8 cellular contexts compared by ENCODE assay signal in genomic region chr4:3531306-3531886, GRCh38. TPM values are rescaled to one million over a fixed set of nuclear protein-coding genes. Genes with fewer than 3 reads are reported as not detected.
DNase-seq lines count a peak whose midpoint lies in the region; ATAC-seq and TF ChIP-seq lines count a peak whose summit lies in the region.

No MANE protein-coding gene starts in this region.

- POLR2A ChIA-PET in Panc1 (lab: Charles Lee), result no interaction called here

- no peaks in the 10 kb centered on the region; the same call in 1 of the 2 replicates for H3K36me3 ChIP-seq in Panc1 (ENCODE audit: control insufficient read depth, insufficient read depth, low read length)
- peaks cover 0 to 37% (median 5%) of the 10 kb centered on the region in 3 donors for H3K36me3 ChIP-seq in esophagus squamous epithelium
- H3K36me3 ChIP-seq in neutrophil, result peaks cover 24% of the 10 kb centered on the region

- ATAC-seq in Panc1 (no peak), GM18858 (IDR thresholded peaks at IDR 0.05; ENCODE audit: unreplicated experiment) (no peak)

- CTCF ChIA-PET in Panc1 (lab: Charles Lee), result no interaction called here

- BruUV-seq in Panc1 (replicated peaks; lab: Mats Ljungman, UMichigan), result TSS peak; percentile 68

- TF ChIP-seq POLR2A in esophagus squamous epithelium (IDR thresholded peaks at IDR 0.05), result no peak

- H3K27me3 ChIP-seq in Panc1 (ENCODE audit: control insufficient read depth, insufficient read depth, low read length) (no peaks in the 10 kb centered on the region), esophagus squamous epithelium (no peaks in the 10 kb centered on the region), neutrophil (no peaks in the 10 kb centered on the region)

- intact Hi-C loops in Panc1 (cut with micrococcal nuclease; ENCODE audit: unreplicated experiment), result no loop called here
- intact Hi-C loops in esophagus squamous epithelium (cut with DNase I), result no loop called here

- TF ChIP-seq CTCF in GM12875 (IDR thresholded peaks at IDR 0.05; ENCODE audit: borderline replicate concordance, insufficient read depth, low read depth, low read length), result no peak
- TF ChIP-seq CTCF in Panc1 (IDR thresholded peaks at IDR 0.05), result no peak
- TF ChIP-seq CTCF in esophagus squamous epithelium (IDR thresholded peaks at IDR 0.05), result no peak
- TF ChIP-seq CTCF in neutrophil (IDR thresholded peaks at IDR 0.05), result no peak

- H3K4me1 ChIP-seq in Panc1 (ENCODE audit: control insufficient read depth, insufficient read depth, low read length), result no peaks in the 10 kb centered on the region; the same call in 1 of the 2 replicates
- peaks cover 20 to 48% (median 27%) of the 10 kb centered on the region in 3 donors for H3K4me1 ChIP-seq in esophagus squamous epithelium
- peaks cover 41 to 42% of the 10 kb centered on the region in 2 experiments for H3K4me1 ChIP-seq in neutrophil (ENCODE audit: control insufficient read depth in 1 of 2, insufficient read depth in 1 of 2, low read depth in 1 of 2, low read length in 1 of 2)

- DNase-seq in Panc1 (ENCODE audit: low read depth, low spot score) (no peak), esophagus squamous epithelium (lab: John Stamatoyannopoulos, UW) (no peak), NOMO-1 treated with DMSO at 0.1 percent for 48 hours (lab: John Stamatoyannopoulos, UW; ENCODE audit: unreplicated experiment) (no peak), OCI-M2 (lab: John Stamatoyannopoulos, UW; ENCODE audit: unreplicated experiment) (no peak)
- no peak for DNase-seq in stimulated activated CD4-positive, alpha-beta T cell treated with anti-CD3 and anti-CD28 coated beads, Interleukin-4, amount 100 ng/mL, for 24 hours

- H3K9me3 ChIP-seq in Panc1 (ENCODE audit: control insufficient read depth, insufficient read depth, low read depth, low read length), result no peaks in the 10 kb centered on the region
- H3K9me3 ChIP-seq in esophagus squamous epithelium, result no peaks in the 10 kb centered on the region
- no peaks in the 10 kb centered on the region for H3K9me3 ChIP-seq in neutrophil

- H3K27ac ChIP-seq in Panc1 (ENCODE audit: low read length), result peak overlapping the region; percentile 70
- H3K27ac ChIP-seq in esophagus squamous epithelium, result peak overlapping the region in 3 of 4 donors; percentile 83 to 84 (median 84)
- H3K27ac ChIP-seq in neutrophil, result peak overlapping the region; percentile 79

- WGBS in esophagus squamous epithelium, 2 donors, result 7 to 20% methylated on average over 15 to 18 of the region's 18 CpGs

- H3K4me3 ChIP-seq in GM12875 (ENCODE audit: low read depth, low read length), result peak overlapping the region; percentile 96
- peak overlapping the region; percentile 69 to 71 for H3K4me3 ChIP-seq in Panc1 (ENCODE audit: low read depth in 2 of 2, low read length in 2 of 2)
- peak overlapping the region; percentile 79 to 97 (median 90) for H3K4me3 ChIP-seq in esophagus squamous epithelium
- H3K4me3 ChIP-seq in neutrophil (ENCODE audit: low read depth in 1 of 2, low read length in 1 of 2), result peak overlapping the region; percentile 78 to 87

- in situ Hi-C loops in Panc1 (cut with HindIII; ENCODE audit: low pct_unique_long_range_greater_than_20kb, low sequenced_read_pairs), result no loop called here

RNA-seq across cellular contexts. Expression of gene LRPAP1, which starts 0.8 kb away (rescaled TPM):
- total RNA-seq in Panc1 (2021; ENCODE audit: unreplicated experiment) (110 TPM), esophagus squamous epithelium (100 to 1,000 TPM in 3 of 4 donors, 10 to 100 TPM in 1; 76.6 to 166 (median 126) TPM)
- polyA plus RNA-seq in Panc1 (2012; ENCODE audit: insufficient read length), result 148 TPM
